8 cellular contexts compared by ENCODE assay signal in the genomic region with DNA sequence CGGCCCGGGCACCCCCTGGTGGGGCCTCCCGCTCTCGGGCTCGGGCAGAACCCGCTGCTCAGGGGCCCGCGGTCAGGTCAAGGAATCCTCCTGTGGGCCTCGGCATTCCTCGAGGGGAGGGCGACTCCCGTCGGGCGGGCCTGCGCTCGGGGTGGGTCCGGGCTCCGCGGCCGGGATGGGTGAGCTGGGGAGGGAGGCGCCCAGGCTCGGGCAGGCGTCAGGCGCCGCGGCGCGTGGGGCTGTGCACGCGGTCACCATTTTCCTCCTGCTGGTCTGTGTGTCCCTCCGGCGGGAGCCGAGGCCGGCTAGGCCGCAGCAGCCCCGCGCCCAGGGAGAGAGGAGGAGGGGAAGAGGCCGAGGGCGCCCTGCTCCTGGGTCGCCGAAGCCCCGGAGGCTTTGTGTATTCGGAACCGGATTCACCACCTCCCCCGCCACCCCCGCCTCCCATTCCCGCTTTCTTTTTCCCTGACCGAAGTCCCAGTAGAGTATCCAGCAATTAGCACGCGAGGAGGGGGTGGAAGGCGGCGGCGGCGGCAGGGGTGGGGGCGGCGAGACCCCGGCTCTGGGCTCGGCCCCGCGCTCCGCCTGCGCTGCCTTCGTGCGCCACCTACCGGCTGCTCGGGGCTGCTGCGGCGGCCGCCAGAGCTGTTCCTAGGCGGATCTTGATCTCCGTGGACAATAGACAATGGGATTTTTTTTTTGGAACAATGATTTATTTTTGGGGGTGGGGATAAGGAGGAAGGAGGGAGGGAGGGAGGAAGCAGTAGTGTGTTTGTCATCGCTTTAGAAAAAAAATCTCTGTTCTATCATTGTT.
A peak's percentile ranks its signal among the peaks of the same experiment; 100 is the strongest.
DNase-seq lines count a peak whose midpoint lies in the region; ATAC-seq and TF ChIP-seq lines count a peak whose summit lies in the region.

No MANE protein-coding gene starts in this region.

- in situ Hi-C loops in T47D (cut with HindIII; ENCODE audit: low pct_unique_long_range_greater_than_20kb, low sequenced_read_pairs): no loop called here

- H3K9me3 ChIP-seq in iPS-18c (ENCODE audit: control insufficient read depth, insufficient read depth, low read length): no peaks in the 10 kb centered on the region

- H3K4me3 Mint-ChIP-seq in HFFc6: peak overlapping the region; percentile 72

- ATAC-seq in HG02840 (IDR thresholded peaks at IDR 0.05; ENCODE audit: low FRiP score, unreplicated experiment): no peak

- H3K4me1 Mint-ChIP-seq in HFFc6 (ENCODE audit: low read depth): peaks cover 68% of the 10 kb centered on the region

- DNase-seq in EH (ENCODE audit: low read depth) (peak; percentile 64), HFFc6 (no peak), NCI-H1930 (lab: John Stamatoyannopoulos, UW) (peak; percentile 52 to 67), T47D (ENCODE audit: low read depth in 1 of 2, low spot score in 1 of 2) (peak; percentile 42 to 58), skeletal muscle cell (ENCODE audit: low read depth) (no peak)

- H3K4me3 ChIP-seq in iPS-18c (ENCODE audit: insufficient read depth, low read depth, low read length) (peak overlapping the region; percentile 40), skeletal muscle cell (ENCODE audit: low read depth, low read length) (peak overlapping the region; percentile 48)

- TF ChIP-seq CTCF in HFFc6 (IDR thresholded peaks at IDR 0.05) (peak; percentile 98), VCaP (conservative IDR thresholded peaks at IDR 0.05) (peak; percentile 99)

- peak overlapping the region; percentile 97 for H3K27ac ChIP-seq in VCaP

- H3K27me3 Mint-ChIP-seq in HFFc6 (ENCODE audit: insufficient read depth): no peaks in the 10 kb centered on the region

- no peaks in the 10 kb centered on the region for H3K36me3 Mint-ChIP-seq in HFFc6 (ENCODE audit: low read depth)

- H3K9me3 Mint-ChIP-seq in HFFc6: no peaks in the 10 kb centered on the region

- peak overlapping the region; percentile 27 for H3K27ac Mint-ChIP-seq in HFFc6

Comparison
In these comparisons a context has a peak if more than half of its experiments do, and no peak if none do; other contexts are left out.
1. DNase-seq: peak in EH (single experiment), NCI-H1930 (2 of 2) and T47D (2 of 2); none in HFFc6 (single experiment) and skeletal muscle cell (single experiment).